20 cellular contexts compared by ENCODE assay signal in genomic region chr22:19832476-19833108, GRCh38. TPM values are rescaled to one million over a fixed set of nuclear protein-coding genes. Genes with fewer than 3 reads are reported as not detected.
A peak's percentile ranks its signal among the peaks of the same experiment; 100 is the strongest.
DNase-seq lines count a peak whose midpoint lies in the region; ATAC-seq and TF ChIP-seq lines count a peak whose summit lies in the region.
"Had no signal": no experiment of that assay in that cellular context is flagged by ENCODE, and none has a peak within 500 bp of the region (broad histone marks: within the 10 kb centered on the region; RNA-seq: fewer than 3 reads in every experiment).

No MANE protein-coding gene starts in this region.

- H3K4me3 Mint-ChIP-seq in CD4-positive, alpha-beta T cell: no peak overlapping the region
- no peak overlapping the region for H3K4me3 Mint-ChIP-seq in WTC11
- H3K4me3 Mint-ChIP-seq: activated naive CD8-positive, alpha-beta T cell; naive thymus-derived CD8-positive, alpha-beta T cell had no signal

- H3K27ac Mint-ChIP-seq in CD4-positive, alpha-beta T cell: peak overlapping the region; percentile 24
- peak overlapping the region; percentile 8; the same call in 1 of the 2 replicates for H3K27ac Mint-ChIP-seq in WTC11
- H3K27ac Mint-ChIP-seq: activated naive CD8-positive, alpha-beta T cell had no signal

- H2BK15ac ChIP-seq in neuronal stem cell (ENCODE audit: low read length): no peak overlapping the region

- intact Hi-C loops in CD4-positive, alpha-beta T cell (cut with DNase I, micrococcal nuclease): no loop called here

- H2BK5ac ChIP-seq in neuronal stem cell (ENCODE audit: low read length): no peak overlapping the region

- no peak overlapping the region for H3K4me2 ChIP-seq in neuronal stem cell (ENCODE audit: insufficient read depth, low read length, poor library complexity, severe bottlenecking)

- H3K18ac ChIP-seq in neuronal stem cell (ENCODE audit: low read length): no peak overlapping the region

- no peak overlapping the region for H4K91ac ChIP-seq in neuronal stem cell (ENCODE audit: low read depth, low read length, poor library complexity)

- H3K14ac ChIP-seq in neuronal stem cell (ENCODE audit: low read length): no peak overlapping the region

- no peak overlapping the region for H2AK5ac ChIP-seq in neuronal stem cell (ENCODE audit: low read depth, low read length)

- H2BK120ac ChIP-seq in neuronal stem cell (ENCODE audit: low read depth, low read length): no peak overlapping the region

- H3K4me1 Mint-ChIP-seq in CD4-positive, alpha-beta T cell (ENCODE audit: low read depth): peaks cover 23% of the 10 kb centered on the region
- H3K4me1 Mint-ChIP-seq in WTC11: no peaks in the 10 kb centered on the region

- no peaks in the 10 kb centered on the region for H3K36me3 Mint-ChIP-seq in CD4-positive, alpha-beta T cell (ENCODE audit: low read depth)
- H3K36me3 Mint-ChIP-seq in WTC11: no peaks in the 10 kb centered on the region

- no peaks in the 10 kb centered on the region for H3K79me1 ChIP-seq in neuronal stem cell (ENCODE audit: low read depth, low read length)

- CTCF ChIA-PET in CD4-positive, alpha-beta T cell (lab: Charles Lee): no interaction called here
- CTCF ChIA-PET in WTC11 (lab: Charles Lee): interaction anchor here (0.8 to 2.2 kb wide), 5 partner anchors 12 to 127 kb away, joined by 3 to 10 read pairs (median 4); no protein-coding TSS in a partner anchor

- POLR2A ChIA-PET in CD4-positive, alpha-beta T cell (lab: Charles Lee): interaction anchor here (0.6 to 0.7 kb wide), 2 partner anchors 81 to 649 kb away, joined by 3 read pairs; no protein-coding TSS in a partner anchor
- POLR2A ChIA-PET in WTC11 (lab: Charles Lee): no interaction called here

- TF ChIP-seq CTCF in CD4-positive, alpha-beta T cell (IDR thresholded peaks at IDR 0.05): no peak
- TF ChIP-seq CTCF in WTC11 (IDR thresholded peaks at IDR 0.05) (no peak), WERI-Rb-1 (IDR thresholded peaks at IDR 0.05; ENCODE audit: low read depth, low read length) (no peak)

- H3K27me3 ChIP-seq in CD4-positive, alpha-beta T cell (ENCODE audit: control insufficient read depth, insufficient read depth, low read length): no peaks in the 10 kb centered on the region
- H3K27me3 ChIP-seq in H7 (ENCODE audit: control insufficient read depth, insufficient read depth, low read length) (no peaks in the 10 kb centered on the region), neuronal stem cell (ENCODE audit: control insufficient read depth in 3 of 3, insufficient read depth in 3 of 3, low read depth in 1 of 3, low read length in 3 of 3) (no peaks in the 10 kb centered on the region), WERI-Rb-1 (ENCODE audit: insufficient read depth, low read depth, severe bottlenecking) (no peaks in the 10 kb centered on the region)
- H3K27me3 ChIP-seq: body of pancreas, gastrocnemius medialis, SJSA1 had no signal

- H3K9me3 Mint-ChIP-seq in CD4-positive, alpha-beta T cell: no peaks in the 10 kb centered on the region
- H3K9me3 Mint-ChIP-seq in WTC11: no peaks in the 10 kb centered on the region
- H3K9me3 Mint-ChIP-seq: naive thymus-derived CD8-positive, alpha-beta T cell had no signal

- H3K4me1 ChIP-seq in neuronal stem cell (ENCODE audit: control insufficient read depth in 2 of 2, insufficient read depth in 1 of 2, low read depth in 1 of 2, low read length in 2 of 2): no peaks in the 10 kb centered on the region
- H3K4me1 ChIP-seq: body of pancreas, gastrocnemius medialis, SJSA1 had no signal

- no peak overlapping the region for H2BK12ac ChIP-seq in neuronal stem cell (ENCODE audit: low read length)

- ATAC-seq in CD4-positive, alpha-beta T cell (ENCODE audit: poor library complexity): no peak
- ATAC-seq in WTC11: no peak
- ATAC-seq: body of pancreas; gastrocnemius medialis; naive thymus-derived CD8-positive, alpha-beta T cell had no signal

- H3K27ac ChIP-seq in CD4-positive, alpha-beta T cell (ENCODE audit: low read depth, low read length): no peak overlapping the region
- H3K27ac ChIP-seq in neuronal stem cell (replicated peaks; ENCODE audit: low read length): no peak overlapping the region
- no peak overlapping the region for H3K27ac ChIP-seq in WERI-Rb-1
- H3K27ac ChIP-seq: body of pancreas, gastrocnemius medialis, SJSA1 had no signal

- DNase-seq in CD4-positive, alpha-beta T cell: peak in 1 of 10 experiments; percentile 24
- DNase-seq in H7 (peak; percentile 19), WTC11 (ENCODE audit: low spot score) (no peak), mesenteric fat pad (ENCODE audit: low spot score) (peak; percentile 33), iPS-NIHi7 (ENCODE audit: extremely low spot score) (no peak), neuronal stem cell (ENCODE audit: low spot score) (no peak), CD1c-positive myeloid dendritic cell (ENCODE audit: extremely low spot score) (no peak), WERI-Rb-1 (no peak)
- DNase-seq: activated CD4-positive, alpha-beta T cell treated with anti-CD3 and anti-CD28 coated beads for 4 hours; activated T-cell treated with anti-CD3 and anti-CD28 coated beads, Interleukin-2, amount 50 U/mL, for 1 hour; AML-193; DMS 273 treated with DMSO at 0.1 percent for 48 hours; gastrocnemius medialis; naive thymus-derived CD8-positive, alpha-beta T cell; NCI-H2029; NCI-H446 treated with DMSO at 0.1 percent for 48 hours; stimulated activated CD4-positive, alpha-beta T cell treated with anti-CD3 and anti-CD28 coated beads, Interleukin-4, amount 100 ng/mL, for 24 hours had no signal

- H3K36me3 ChIP-seq in H7 (replicated peaks; ENCODE audit: control insufficient read depth, insufficient read depth, low read length): no peaks in the 10 kb centered on the region
- no peaks in the 10 kb centered on the region for H3K36me3 ChIP-seq in neuronal stem cell (replicated peaks in 1 of 2; ENCODE audit: control insufficient read depth in 2 of 2, insufficient read depth in 2 of 2, low read length in 2 of 2)
- no peaks in the 10 kb centered on the region for H3K36me3 ChIP-seq in WERI-Rb-1
- H3K36me3 ChIP-seq: gastrocnemius medialis, SJSA1 had no signal

- no peaks in the 10 kb centered on the region for H3K9me3 ChIP-seq in CD4-positive, alpha-beta T cell (ENCODE audit: control insufficient read depth, low read length)
- H3K9me3 ChIP-seq in neuronal stem cell (replicated peaks in 1 of 2; ENCODE audit: control insufficient read depth in 2 of 2, insufficient read depth in 1 of 2, low read depth in 1 of 2, low read length in 2 of 2) (no peaks in the 10 kb centered on the region), WERI-Rb-1 (ENCODE audit: severe bottlenecking) (no peaks in the 10 kb centered on the region)
- H3K9me3 ChIP-seq: body of pancreas, gastrocnemius medialis, SJSA1 had no signal

- H3K27me3 Mint-ChIP-seq in CD4-positive, alpha-beta T cell: no peaks in the 10 kb centered on the region
- no peaks in the 10 kb centered on the region for H3K27me3 Mint-ChIP-seq in WTC11 (ENCODE audit: low read depth)
- H3K27me3 Mint-ChIP-seq: activated naive CD8-positive, alpha-beta T cell; naive thymus-derived CD8-positive, alpha-beta T cell had no signal

- H3K23ac ChIP-seq in neuronal stem cell (ENCODE audit: low read depth, low read length, poor library complexity): no peak overlapping the region

- no peak overlapping the region for H3K4me3 ChIP-seq in H7 (ENCODE audit: insufficient read depth, low read depth, low read length)
- H3K4me3 ChIP-seq in neuronal stem cell (ENCODE audit: low read length in 2 of 2): no peak overlapping the region
- H3K4me3 ChIP-seq in WERI-Rb-1 (ENCODE audit: low read depth, low read length): no peak overlapping the region
- H3K4me3 ChIP-seq: body of pancreas, gastrocnemius medialis, SJSA1 had no signal

- no peak overlapping the region for H3K9ac ChIP-seq in neuronal stem cell (ENCODE audit: low read depth, low read length, poor library complexity)

- no peak overlapping the region for H2AFZ ChIP-seq in neuronal stem cell (ENCODE audit: low read length)

- H3K4ac ChIP-seq in neuronal stem cell (ENCODE audit: low read length): no peak overlapping the region

- no peak overlapping the region for H4K8ac ChIP-seq in neuronal stem cell (ENCODE audit: low read depth, low read length)

- WGBS in neuronal stem cell (ENCODE audit: extremely low coverage in 2 of 2, insufficient read length in 2 of 2, insufficient replicate concordance in 1 of 2), 2 donors: no CpG with 5 or more reads among the region's 7 CpGs

TF ChIP-seq in WTC11, 78 proteins besides CTCF, POLR2A, EP300 and RAD21 (continues in another document):
- no peak for TF ChIP-seq ZMAT4 (CRISPR knock-in tag; IDR thresholded peaks at IDR 0.05)
- no peak for TF ChIP-seq FOXP1 (CRISPR knock-in tag; IDR thresholded peaks at IDR 0.05; ENCODE audit: borderline replicate concordance)
- TF ChIP-seq GTF2I (CRISPR knock-in tag; conservative IDR thresholded peaks at IDR 0.05): no peak
- no peak for TF ChIP-seq NR3C1 (CRISPR knock-in tag; conservative IDR thresholded peaks at IDR 0.05; ENCODE audit: low read depth)
- no peak for TF ChIP-seq SMAD3 (CRISPR knock-in tag; IDR thresholded peaks at IDR 0.05; ENCODE audit: borderline replicate concordance)
- no peak for TF ChIP-seq E2F4 (CRISPR knock-in tag; IDR thresholded peaks at IDR 0.05; ENCODE audit: borderline replicate concordance, low read depth)
- TF ChIP-seq RORB (CRISPR knock-in tag; IDR thresholded peaks at IDR 0.05): no peak
- no peak for TF ChIP-seq ZNF138 (CRISPR knock-in tag; conservative IDR thresholded peaks at IDR 0.05)
- TF ChIP-seq FOXJ3 (CRISPR knock-in tag; IDR thresholded peaks at IDR 0.05; ENCODE audit: borderline replicate concordance): no peak

RNA-seq across cellular contexts. Expression of gene GNB1L, which starts 22.1 kb away (rescaled TPM):
- total RNA-seq in CD4-positive, alpha-beta T cell: 1 to 10 TPM; 3.0 to 6.5 TPM
- 31.4 and 38.2 TPM in 2 replicates for total RNA-seq in H7 (2014; rRNA removed; shearing (Covaris generic))
- total RNA-seq in WTC11 (2021): 18.0 to 21.7 TPM (median 19.4 TPM) in 3 replicates
- 4.2 TPM for total RNA-seq in mesenteric fat pad
- polyA plus RNA-seq in neuronal stem cell (2013, experiment 1 of 2): 7.9 TPM
- 8.3 TPM for polyA plus RNA-seq in neuronal stem cell (2013, experiment 2 of 2)

RNA-seq across cellular contexts. Expression of gene RTL10, which starts 22.1 kb away (rescaled TPM):
- 10 to 100 TPM; 24.7 TPM for total RNA-seq in CD4-positive, alpha-beta T cell
- 12.3 and 12.7 TPM in 2 replicates for total RNA-seq in H7 (2014; rRNA removed; shearing (Covaris generic))
- total RNA-seq in WTC11 (2021): 19.2 to 21.5 TPM (median 20.6 TPM) in 3 replicates
- total RNA-seq in mesenteric fat pad: 8.4 TPM
- 9.7 TPM for polyA plus RNA-seq in neuronal stem cell (2013, experiment 1 of 2)
- polyA plus RNA-seq in neuronal stem cell (2013, experiment 2 of 2): 10.2 TPM

Comparison
In these comparisons a context has a peak if more than half of its experiments do, and no peak if none do; other contexts are left out.
1. DNase-seq: peak in H7 (single experiment) and mesenteric fat pad (single experiment); none in WTC11 (single experiment), iPS-NIHi7 (single experiment), neuronal stem cell (single experiment), CD1c-positive myeloid dendritic cell (single experiment) and WERI-Rb-1 (single experiment).